ENCODE assay signal across 18 cellular contexts in genomic region chr17:44170135-44170498, GRCh38. TPM values are rescaled to one million over a fixed set of nuclear protein-coding genes. Genes with fewer than 3 reads are reported as not detected.
DNase-seq lines count a peak whose midpoint lies in the region; ATAC-seq and TF ChIP-seq lines count a peak whose summit lies in the region.
"Had no signal": no experiment of that assay in that cellular context is flagged by ENCODE, and none has a peak within 500 bp of the region (broad histone marks: within the 10 kb centered on the region; RNA-seq: fewer than 3 reads in every experiment).

No MANE protein-coding gene starts in this region.

- no peaks in the 10 kb centered on the region for H3K27me3 Mint-ChIP-seq in brain
- peaks cover 0 to 1% of the 10 kb centered on the region in 2 donors for H3K27me3 Mint-ChIP-seq in CD8-positive, alpha-beta memory T cell
- H3K27me3 Mint-ChIP-seq: activated CD4-positive, alpha-beta memory T cell treated with anti-CD3 and anti-CD28 coated beads, Interleukin-2, amount 10 ng/mL, durations not matched to agents 7 days and 5 days; CD4-positive, alpha-beta T cell; memory B cell had no signal

- H3K27me3 ChIP-seq in MM.1S (replicated peaks; ENCODE audit: insufficient read depth, low read length) (no peaks in the 10 kb centered on the region), mesendoderm (ENCODE audit: insufficient read depth, low read length, poor library complexity) (no peaks in the 10 kb centered on the region), stomach (no peaks in the 10 kb centered on the region)
- H3K27me3 ChIP-seq in CD8-positive, alpha-beta memory T cell (ENCODE audit: insufficient read depth, low read length, poor library complexity, severe bottlenecking), result no peaks in the 10 kb centered on the region
- H3K27me3 ChIP-seq: dorsolateral prefrontal cortex, ovary, tibial nerve had no signal

- WGBS in mesendoderm (ENCODE audit: extremely low coverage, insufficient coverage, low lambda C conversion rate), result no CpG with 5 or more reads among the region's 5 CpGs
- WGBS in stomach, 5 donors, result 42 to 51% (median 49%) methylated on average over 5 of the region's 5 CpGs

- H3K9me3 ChIP-seq in MM.1S (replicated peaks; ENCODE audit: insufficient read depth, low read length), result no peaks in the 10 kb centered on the region
- H3K9me3 ChIP-seq in stomach, result no peaks in the 10 kb centered on the region
- H3K9me3 ChIP-seq in CD8-positive, alpha-beta memory T cell (ENCODE audit: low read length), result no peaks in the 10 kb centered on the region
- H3K9me3 ChIP-seq: ovary, tibial nerve had no signal

- intact Hi-C loops in stomach (cut with DNase I; ENCODE audit: low total_unique reads), result no loop called here

- H3K18ac ChIP-seq in mesendoderm (ENCODE audit: low read length), result no peak overlapping the region

- peaks cover 36% of the 10 kb centered on the region for H3F3A ChIP-seq in MM.1S (ENCODE audit: insufficient read depth, low read length)

- H3K9me2 ChIP-seq in MM.1S (replicated peaks; ENCODE audit: insufficient read depth, low read length), result no peaks in the 10 kb centered on the region

- H3K4me3 ChIP-seq in MM.1S (ENCODE audit: low read length) (peak overlapping the region; percentile 59), mesendoderm (ENCODE audit: low read length) (no peak overlapping the region), stomach (peak overlapping the region in 2 of 4 donors; percentile 17 to 42)
- H3K4me3 ChIP-seq in CD8-positive, alpha-beta memory T cell (ENCODE audit: low read length), result no peak overlapping the region
- H3K4me3 ChIP-seq: GM12878 had no signal

- DNase-seq in MM.1S (no peak), mesendoderm (no peak), stomach (no peak), cerebellar nuclear complex (lab: John Stamatoyannopoulos, UW) (no peak)
- no peak for DNase-seq in CD8-positive, alpha-beta memory T cell
- DNase-seq: activated CD4-positive, alpha-beta memory T cell treated with anti-CD3 and anti-CD28 coated beads, Interleukin-2, amount 10 ng/mL, durations not matched to agents 7 days and 5 days; activated effector memory CD4-positive, alpha-beta T cell treated with anti-CD3 and anti-CD28 coated beads, Interleukin-2, amount 50 U/mL, for 16 hours; CD4-positive, alpha-beta T cell; EL; NCI-H2107; stimulated activated CD4-positive, alpha-beta T cell treated with anti-CD3 and anti-CD28 coated beads, Interleukin-1b, Interleukin-23, amount 100 ng/mL, for 48 hours had no signal

- no peak overlapping the region for H3K4me3 Mint-ChIP-seq in brain
- no peak overlapping the region for H3K4me3 Mint-ChIP-seq in CD8-positive, alpha-beta memory T cell
- H3K4me3 Mint-ChIP-seq: activated CD4-positive, alpha-beta memory T cell treated with anti-CD3 and anti-CD28 coated beads, Interleukin-2, amount 10 ng/mL, durations not matched to agents 7 days and 5 days; CD4-positive, alpha-beta T cell; memory B cell had no signal

- H3K4ac ChIP-seq in mesendoderm (ENCODE audit: low read depth, low read length), result no peak overlapping the region

- H2BK5ac ChIP-seq in mesendoderm (ENCODE audit: low read length), result no peak overlapping the region

- no peak overlapping the region for H3K23ac ChIP-seq in mesendoderm (ENCODE audit: low read length)

- peak overlapping the region in 3 of 5 experiments; percentile 54 to 72 (median 71) for H3K27ac Mint-ChIP-seq in brain
- H3K27ac Mint-ChIP-seq in CD8-positive, alpha-beta memory T cell, result peak overlapping the region in 2 of 8 donors; percentile 23 to 47
- H3K27ac Mint-ChIP-seq: activated CD4-positive, alpha-beta memory T cell treated with anti-CD3 and anti-CD28 coated beads, Interleukin-2, amount 10 ng/mL, durations not matched to agents 7 days and 5 days; CD4-positive, alpha-beta T cell; memory B cell had no signal

- POLR2A ChIA-PET in CD8-positive, alpha-beta memory T cell (lab: Charles Lee), result no interaction called here

- H2BK120ac ChIP-seq in mesendoderm (ENCODE audit: low read depth, low read length), result no peak overlapping the region

- H4K5ac ChIP-seq in mesendoderm (ENCODE audit: low read length), result no peak overlapping the region

- H3K4me1 ChIP-seq in MM.1S (ENCODE audit: low read length) (peaks cover 29% of the 10 kb centered on the region), mesendoderm (ENCODE audit: control insufficient read depth, low read depth, low read length) (no peaks in the 10 kb centered on the region), stomach (peaks cover 0 to 38% (median 26%) of the 10 kb centered on the region in 4 donors)
- peaks cover 7% of the 10 kb centered on the region for H3K4me1 ChIP-seq in CD8-positive, alpha-beta memory T cell (ENCODE audit: insufficient read depth, low read length)

- H4K8ac ChIP-seq in mesendoderm (ENCODE audit: low read depth, low read length), result no peak overlapping the region

- no peaks in the 10 kb centered on the region for H3K79me1 ChIP-seq in mesendoderm (ENCODE audit: low read length)

- H3K9me3 Mint-ChIP-seq in brain, result no peaks in the 10 kb centered on the region
- no peaks in the 10 kb centered on the region for H3K9me3 Mint-ChIP-seq in CD8-positive, alpha-beta memory T cell
- H3K9me3 Mint-ChIP-seq: activated CD4-positive, alpha-beta memory T cell treated with anti-CD3 and anti-CD28 coated beads, Interleukin-2, amount 10 ng/mL, durations not matched to agents 7 days and 5 days; CD4-positive, alpha-beta T cell; memory B cell had no signal

- no peak for ATAC-seq in GM18861 (IDR thresholded peaks at IDR 0.05; ENCODE audit: unreplicated experiment)
- ATAC-seq: GM12878 had no signal

- H3K27ac ChIP-seq in MM.1S (ENCODE audit: low read length), result peak overlapping the region; percentile 91
- no peak overlapping the region for H3K27ac ChIP-seq in mesendoderm (ENCODE audit: low read depth, low read length)
- peak overlapping the region; percentile 39 to 76 (median 76) for H3K27ac ChIP-seq in stomach
- no peak overlapping the region for H3K27ac ChIP-seq in CD8-positive, alpha-beta memory T cell (ENCODE audit: low read depth, low read length)

- TF ChIP-seq CTCF in MM.1S (IDR thresholded peaks at IDR 0.05; ENCODE audit: low read length) (no peak), brain (conservative IDR thresholded peaks at IDR 0.05) (no peak), stomach (IDR thresholded peaks at IDR 0.05) (no peak)

- TF ChIP-seq EP300 in stomach (IDR thresholded peaks at IDR 0.05), result no peak

- H2AK5ac ChIP-seq in mesendoderm (ENCODE audit: low read length), result no peak overlapping the region

- H3K36me3 ChIP-seq in MM.1S (replicated peaks; ENCODE audit: insufficient read depth, low read length) (no peaks in the 10 kb centered on the region), mesendoderm (ENCODE audit: control insufficient read depth, insufficient read depth, low read length) (no peaks in the 10 kb centered on the region), stomach (peaks cover 0 to 8% (median 8%) of the 10 kb centered on the region in 4 donors)
- no peaks in the 10 kb centered on the region for H3K36me3 ChIP-seq in CD8-positive, alpha-beta memory T cell (ENCODE audit: insufficient read depth, low read length)
- H3K36me3 ChIP-seq: ovary, tibial nerve had no signal

- CTCF ChIA-PET in CD8-positive, alpha-beta memory T cell (lab: Charles Lee), result no interaction called here

- H3K4me1 Mint-ChIP-seq in brain, result peaks cover 27% of the 10 kb centered on the region
- peaks cover 4 to 9% (median 8%) of the 10 kb centered on the region in 3 donors for H3K4me1 Mint-ChIP-seq in CD8-positive, alpha-beta memory T cell

- peak overlapping the region; percentile 64 for H3K4me2 ChIP-seq in MM.1S (ENCODE audit: low read depth, low read length)
- H3K4me2 ChIP-seq in mesendoderm (ENCODE audit: low read length), result no peak overlapping the region

- H3K36me3 Mint-ChIP-seq in brain, result no peaks in the 10 kb centered on the region
- H3K36me3 Mint-ChIP-seq in CD8-positive, alpha-beta memory T cell, result peaks cover 0 to 3% (median 0%) of the 10 kb centered on the region in 3 donors
- H3K36me3 Mint-ChIP-seq: memory B cell had no signal

- no peaks in the 10 kb centered on the region for H4K20me1 ChIP-seq in MM.1S (ENCODE audit: insufficient read depth, low read length)

- peak overlapping the region; percentile 13; the same call in 1 of the 2 replicates for H2AFZ ChIP-seq in MM.1S (ENCODE audit: low read length)

- peak overlapping the region; percentile 81 for H3K9ac ChIP-seq in MM.1S (ENCODE audit: low read length)
- no peak overlapping the region for H3K9ac ChIP-seq in mesendoderm (ENCODE audit: low read length)

- peak overlapping the region; percentile 11 for H3K56ac ChIP-seq in mesendoderm (ENCODE audit: low read length)

- no peak for TF ChIP-seq POLR2A in stomach (IDR thresholded peaks at IDR 0.05)

- H2BK15ac ChIP-seq in mesendoderm (replicated peaks; ENCODE audit: low read depth), result no peak overlapping the region

- H3K79me2 ChIP-seq in MM.1S (ENCODE audit: low read length), result peaks cover 6% of the 10 kb centered on the region; the same call in 1 of the 2 replicates
- H3K79me2 ChIP-seq in mesendoderm (ENCODE audit: control insufficient read depth, insufficient read depth, low read length), result no peaks in the 10 kb centered on the region

RNA-seq across cellular contexts. Expression of gene ASB16, which starts 0.4 kb away (rescaled TPM):
- polyA plus RNA-seq in brain (ENCODE audit: insufficient read depth, low read depth, low replicate concordance) (0.92 TPM), stomach (under 1 TPM in 2 of 3 donors, not detected in 1; 0.30 to 0.31 TPM)
- not detected for polyA plus RNA-seq in mesendoderm (2013, experiment 1 of 2)
- not detected for polyA plus RNA-seq in mesendoderm (2013, experiment 2 of 2)
- total RNA-seq in stomach, result under 1 TPM in 1 of 5 donors, not detected in 4; 0.73 TPM
- under 1 TPM in 1 of 2 experiments, not detected in 1; 0.11 TPM for total RNA-seq in CD8-positive, alpha-beta memory T cell
- 0.10 TPM for polyA plus RNA-seq in CD8-positive, alpha-beta memory T cell

RNA-seq across cellular contexts. Expression of gene TMUB2, which starts 16.7 kb away (rescaled TPM):
- polyA plus RNA-seq in brain (ENCODE audit: insufficient read depth, low read depth, low replicate concordance), result 63.5 TPM
- polyA plus RNA-seq in mesendoderm (2013, experiment 1 of 2), result 11.7 TPM
- 11.4 TPM for polyA plus RNA-seq in mesendoderm (2013, experiment 2 of 2)
- total RNA-seq in stomach, result 10 to 100 TPM; 10.7 to 62.4 (median 16.2) TPM
- polyA plus RNA-seq in stomach, result 10 to 100 TPM; 16.2 to 37.8 (median 16.5) TPM
- total RNA-seq in CD8-positive, alpha-beta memory T cell, result 10 to 100 TPM; 20.8 to 22.5 TPM
- 37.5 TPM for polyA plus RNA-seq in CD8-positive, alpha-beta memory T cell

RNA-seq across cellular contexts. Expression of gene HROB, which starts 28.4 kb away (rescaled TPM):
- 3.9 TPM for polyA plus RNA-seq in brain (ENCODE audit: insufficient read depth, low read depth, low replicate concordance)
- 10.7 TPM for polyA plus RNA-seq in mesendoderm (2013, experiment 1 of 2)
- polyA plus RNA-seq in mesendoderm (2013, experiment 2 of 2), result 10.4 TPM
- 1 to 10 TPM in 2 of 5 donors, under 1 TPM in 1, not detected in 2; 0.14 to 1.7 (median 1.3) TPM for total RNA-seq in stomach
- polyA plus RNA-seq in stomach, result 1 to 10 TPM in 1 of 3 donors, under 1 TPM in 2; 0.61 to 2.4 (median 0.62) TPM
- total RNA-seq in CD8-positive, alpha-beta memory T cell, result 10 to 100 TPM; 16.2 to 16.5 TPM
- polyA plus RNA-seq in CD8-positive, alpha-beta memory T cell, result not detected

RNA-seq across cellular contexts. Expression of gene ATXN7L3, which starts 29.6 kb away (rescaled TPM):
- polyA plus RNA-seq in brain (ENCODE audit: insufficient read depth, low read depth, low replicate concordance) (77.5 TPM), stomach (10 to 100 TPM; 21.0 to 29.9 (median 29.2) TPM)
- 48.5 TPM for polyA plus RNA-seq in mesendoderm (2013, experiment 1 of 2)
- 47.5 TPM for polyA plus RNA-seq in mesendoderm (2013, experiment 2 of 2)
- 10 to 100 TPM; 11.1 to 57.4 (median 43.7) TPM for total RNA-seq in stomach
- 100 to 1,000 TPM in 1 of 2 experiments, 10 to 100 TPM in 1; 96.6 to 111 TPM for total RNA-seq in CD8-positive, alpha-beta memory T cell
- polyA plus RNA-seq in CD8-positive, alpha-beta memory T cell, result 15.4 TPM

RNA-seq across cellular contexts. Expression of gene HDAC5, which starts 46.7 kb away (rescaled TPM):
- 123 TPM for polyA plus RNA-seq in brain (ENCODE audit: insufficient read depth, low read depth, low replicate concordance)
- 21.7 TPM for polyA plus RNA-seq in mesendoderm (2013, experiment 1 of 2)
- polyA plus RNA-seq in mesendoderm (2013, experiment 2 of 2), result 20.8 TPM
- 100 to 1,000 TPM in 2 of 5 donors, 10 to 100 TPM in 3; 14.7 to 311 (median 58.0) TPM for total RNA-seq in stomach
- polyA plus RNA-seq in stomach, result 10 to 100 TPM; 13.3 to 19.3 (median 17.9) TPM
- 10 to 100 TPM; 22.7 to 24.2 TPM for total RNA-seq in CD8-positive, alpha-beta memory T cell
- 38.1 TPM for polyA plus RNA-seq in CD8-positive, alpha-beta memory T cell

Comparison
In these comparisons a context has a peak if more than half of its experiments do, and no peak if none do; other contexts are left out.
1. H3K27ac ChIP-seq: peak in MM.1S (single experiment) and stomach (5 of 5); none in mesendoderm (single experiment) and CD8-positive, alpha-beta memory T cell (single experiment).